In genomic region chr11:18727499-18728236, GRCh38 we compare ENCODE assay signal across 8 cellular contexts. TPM values are rescaled to one million over a fixed set of nuclear protein-coding genes. Genes with fewer than 3 reads are reported as not detected.
DNase-seq lines count a peak whose midpoint lies in the region; ATAC-seq and TF ChIP-seq lines count a peak whose summit lies in the region.

No MANE protein-coding gene starts in this region.

- TF ChIP-seq CTCF in MCF 10A (IDR thresholded peaks at IDR 0.05; ENCODE audit: unreplicated experiment), result peak; percentile 78

- peak; percentile 12 for DNase-seq in NCI-H1436 (lab: John Stamatoyannopoulos, UW)
- DNase-seq in NCI-H1436 treated with DMSO at 0.1 percent for 48 hours (lab: John Stamatoyannopoulos, UW), result no peak
- DNase-seq in T-helper 1 cell, result peak in 3 of 5 donors; percentile 20 to 37 (median 23)
- peak; percentile 53 for DNase-seq in MCF 10A (ENCODE audit: unreplicated experiment)
- peak in 1 of 2 donors; percentile 40 for DNase-seq in left colon
- peak; percentile 28 to 66 for DNase-seq in stimulated activated effector memory CD8-positive, alpha-beta T cell treated with anti-CD3 and anti-CD28 coated beads, Interleukin-12 subunit alpha, Interleukin-12 subunit beta, amount 100 ng/mL, for 72 hours (ENCODE audit: low spot score in 2 of 2)

- H3K4me3 Mint-ChIP-seq in MCF 10A (ENCODE audit: unreplicated experiment), result no peak overlapping the region
- H3K4me3 Mint-ChIP-seq in stimulated activated effector memory CD8-positive, alpha-beta T cell treated with anti-CD3 and anti-CD28 coated beads, Interleukin-12 subunit alpha, Interleukin-12 subunit beta, amount 100 ng/mL, for 72 hours, result no peak overlapping the region

- no peaks in the 10 kb centered on the region for H3K27me3 Mint-ChIP-seq in MCF 10A (ENCODE audit: insufficient read depth, unreplicated experiment)

- intact Hi-C loops in MCF 10A (cut with micrococcal nuclease) (no loop called here), left colon (cut with DNase I, micrococcal nuclease) (no loop called here)

- CTCF ChIA-PET in MCF 10A (lab: Yijun Ruan, JAX), result interaction anchor here (0.6 to 2.5 kb wide), 23 partner anchors 9 to 1084 kb away, joined by 3 to 12 read pairs (median 4); partner anchors contain the start of genes SAAL1, SPTY2D1 and TMEM86A

- BruUV-seq in MCF 10A (replicated peaks; lab: Mats Ljungman, UMichigan), result no TSS peak

- H3K27ac Mint-ChIP-seq in MCF 10A (ENCODE audit: low read depth, unreplicated experiment), result no peak overlapping the region
- H3K27ac Mint-ChIP-seq in stimulated activated effector memory CD8-positive, alpha-beta T cell treated with anti-CD3 and anti-CD28 coated beads, Interleukin-12 subunit alpha, Interleukin-12 subunit beta, amount 100 ng/mL, for 72 hours, result no peak overlapping the region

- POLR2A ChIA-PET in MCF 10A (lab: Yijun Ruan, JAX), result no interaction called here

- peak; percentile 56 for ATAC-seq in HG02973 (IDR thresholded peaks at IDR 0.05; ENCODE audit: unreplicated experiment)
- peak; percentile 49 for ATAC-seq in left colon
- ATAC-seq in stimulated activated effector memory CD8-positive, alpha-beta T cell treated with anti-CD3 and anti-CD28 coated beads, Interleukin-12 subunit alpha, Interleukin-12 subunit beta, amount 100 ng/mL, for 72 hours, result peak; percentile 50
- ATAC-seq in HG02623 (IDR thresholded peaks at IDR 0.05; ENCODE audit: unreplicated experiment), result no peak

- no peaks in the 10 kb centered on the region for H3K9me3 Mint-ChIP-seq in MCF 10A (ENCODE audit: unreplicated experiment)
- no peaks in the 10 kb centered on the region for H3K9me3 Mint-ChIP-seq in stimulated activated effector memory CD8-positive, alpha-beta T cell treated with anti-CD3 and anti-CD28 coated beads, Interleukin-12 subunit alpha, Interleukin-12 subunit beta, amount 100 ng/mL, for 72 hours

- no peaks in the 10 kb centered on the region for H3K4me1 Mint-ChIP-seq in MCF 10A (ENCODE audit: insufficient read depth, unreplicated experiment)
- peaks cover 14% of the 10 kb centered on the region for H3K4me1 Mint-ChIP-seq in stimulated activated effector memory CD8-positive, alpha-beta T cell treated with anti-CD3 and anti-CD28 coated beads, Interleukin-12 subunit alpha, Interleukin-12 subunit beta, amount 100 ng/mL, for 72 hours

- no peaks in the 10 kb centered on the region for H3K36me3 Mint-ChIP-seq in MCF 10A (ENCODE audit: insufficient read depth, unreplicated experiment)
- no peaks in the 10 kb centered on the region for H3K36me3 Mint-ChIP-seq in stimulated activated effector memory CD8-positive, alpha-beta T cell treated with anti-CD3 and anti-CD28 coated beads, Interleukin-12 subunit alpha, Interleukin-12 subunit beta, amount 100 ng/mL, for 72 hours

RNA-seq across cellular contexts. Expression of gene IGSF22, which starts 1.7 kb away (rescaled TPM):
- total RNA-seq in MCF 10A (2022), result not detected in 2 replicates
- 1 to 10 TPM in 1 of 2 donors, under 1 TPM in 1; 0.81 to 2.0 TPM for total RNA-seq in left colon

RNA-seq across cellular contexts. Expression of gene TMEM86A, which starts 29.1 kb away (rescaled TPM):
- total RNA-seq in MCF 10A (2022) (0.30 and 0.49 TPM in 2 replicates), left colon (1 to 10 TPM; 2.0 to 3.3 TPM)
